ENCODE assay signal across 28 cellular contexts in the genomic region with DNA sequence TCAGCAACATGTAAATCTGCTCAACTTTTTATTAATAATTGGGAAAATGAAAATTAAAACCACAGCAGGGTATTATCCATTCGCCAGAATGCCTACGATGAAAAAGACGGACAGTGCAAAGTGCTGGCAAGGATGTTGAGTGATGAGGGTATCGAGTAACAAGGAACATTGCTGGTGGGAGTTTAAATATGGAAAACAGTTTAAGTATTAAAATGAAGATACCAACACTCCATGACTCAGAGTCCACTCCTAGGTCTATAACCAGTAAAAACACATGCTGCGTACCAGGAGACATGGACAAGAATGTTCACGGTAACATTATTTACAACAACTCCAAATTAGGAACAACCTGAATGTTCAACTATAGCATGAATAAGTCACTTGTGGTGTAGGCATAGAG. TPM values are rescaled to one million over a fixed set of nuclear protein-coding genes. Genes with fewer than 3 reads are reported as not detected.
DNase-seq lines count a peak whose midpoint lies in the region; ATAC-seq and TF ChIP-seq lines count a peak whose summit lies in the region.
"Had no signal": no experiment of that assay in that cellular context is flagged by ENCODE, and none has a peak within 500 bp of the region (broad histone marks: within the 10 kb centered on the region; RNA-seq: fewer than 3 reads in every experiment).

No MANE protein-coding gene starts in this region.

- no peaks in the 10 kb centered on the region for H3K79me2 ChIP-seq in MM.1S (ENCODE audit: low read length)
- H3K79me2 ChIP-seq in PC-9 (ENCODE audit: low read depth): peaks cover 22% of the 10 kb centered on the region

- peak overlapping the region; percentile 2 for H3K27ac Mint-ChIP-seq in activated CD4-positive, alpha-beta T cell treated with anti-CD3 and anti-CD28 coated beads, Interleukin-2, amount 10 ng/mL, durations not matched to agents 24 days and 14 days
- peak overlapping the region in 2 of 3 donors; percentile 27 to 46 for H3K27ac Mint-ChIP-seq in IgD-negative memory B cell
- peak overlapping the region; percentile 71 for H3K27ac Mint-ChIP-seq in activated naive CD8-positive, alpha-beta T cell treated with anti-CD3 and anti-CD28 coated beads, Interleukin-2, amount 10 ng/mL, durations not matched to agents 7 days and 5 days

- peaks cover 2% of the 10 kb centered on the region; the same call in 1 of the 2 replicates for H3F3A ChIP-seq in MM.1S (ENCODE audit: insufficient read depth, low read length)
- H3F3A ChIP-seq in PC-9 (ENCODE audit: insufficient read depth, low read depth): peaks cover 33% of the 10 kb centered on the region

- ATAC-seq in activated naive CD8-positive, alpha-beta T cell treated with anti-CD3 and anti-CD28 coated beads, Interleukin-2, amount 10 ng/mL, durations not matched to agents 7 days and 5 days (ENCODE audit: low read depth): no peak
- ATAC-seq: activated CD4-positive, CD25-positive, alpha-beta regulatory T cell treated with anti-CD3 and anti-CD28 coated beads, Interleukin-2, amount 50 U/mL, for 24 hours; left cardiac atrium; pancreas had no signal

- no peaks in the 10 kb centered on the region for H3K9me3 Mint-ChIP-seq in activated CD4-positive, alpha-beta T cell treated with anti-CD3 and anti-CD28 coated beads, Interleukin-2, amount 10 ng/mL, durations not matched to agents 24 days and 14 days
- H3K9me3 Mint-ChIP-seq in IgD-negative memory B cell: no peaks in the 10 kb centered on the region
- no peaks in the 10 kb centered on the region for H3K9me3 Mint-ChIP-seq in activated naive CD8-positive, alpha-beta T cell treated with anti-CD3 and anti-CD28 coated beads, Interleukin-2, amount 10 ng/mL, durations not matched to agents 7 days and 5 days
- H3K9me3 Mint-ChIP-seq: H9 had no signal

- H3K9me2 ChIP-seq in MM.1S (replicated peaks; ENCODE audit: insufficient read depth, low read length) (no peaks in the 10 kb centered on the region), PC-9 (ENCODE audit: insufficient read depth) (no peaks in the 10 kb centered on the region)

- H2AFZ ChIP-seq in MM.1S (ENCODE audit: low read length): no peak overlapping the region
- H2AFZ ChIP-seq in PC-9: no peak overlapping the region

- peak overlapping the region; percentile 62 for H3K27ac ChIP-seq in neutrophil
- H3K27ac ChIP-seq in MM.1S (ENCODE audit: low read length): no peak overlapping the region
- no peak overlapping the region for H3K27ac ChIP-seq in PC-9
- H3K27ac ChIP-seq: KMS-11, pancreas, right lobe of liver, upper lobe of right lung had no signal

- TF ChIP-seq CTCF in neutrophil (IDR thresholded peaks at IDR 0.05) (no peak), MM.1S (IDR thresholded peaks at IDR 0.05; ENCODE audit: low read length) (no peak), PC-9 (conservative IDR thresholded peaks at IDR 0.05) (no peak)

- intact Hi-C loops in activated CD4-positive, alpha-beta T cell treated with anti-CD3 and anti-CD28 coated beads, Interleukin-2, amount 10 ng/mL, durations not matched to agents 24 days and 14 days (cut with micrococcal nuclease): loop anchor here (10.0 kb wide), 1 partner anchor 389 kb away; no protein-coding TSS in a partner anchor
- intact Hi-C loops in PC-9 (cut with micrococcal nuclease; ENCODE audit: unreplicated experiment): loop anchor here (10.0 kb wide), 2 partner anchors 179 to 219 kb away; no protein-coding TSS in a partner anchor

- DNase-seq in activated CD4-positive, alpha-beta T cell treated with anti-CD3 and anti-CD28 coated beads, Interleukin-2, amount 10 ng/mL, durations not matched to agents 24 days and 14 days: no peak
- DNase-seq in activated CD4-positive, alpha-beta T cell treated with anti-CD3 and anti-CD28 coated beads, Interleukin-2, amount 50 U/mL, for 1 hour: no peak
- DNase-seq in activated naive CD8-positive, alpha-beta T cell treated with anti-CD3 and anti-CD28 coated beads, Interleukin-2, amount 10 ng/mL, durations not matched to agents 7 days and 5 days: no peak
- no peak for DNase-seq in UCSD-AML1 (lab: John Stamatoyannopoulos, UW; ENCODE audit: unreplicated experiment)
- no peak for DNase-seq in MM.1S
- no peak for DNase-seq in PC-9
- DNase-seq: activated CD8-positive, alpha-beta memory T cell treated with anti-CD3 and anti-CD28 coated beads, Interleukin-2, amount 50 U/mL, for 4 hours; activated naive CD4-positive, alpha-beta T cell; aorta; BE2C; H9; head of caudate nucleus; left cardiac atrium; NCI-H187 treated with DMSO at 0.1 percent for 48 hours; NCI-H82; pancreas; right lobe of liver; stimulated activated CD4-positive, alpha-beta T cell treated with anti-CD3 and anti-CD28 coated beads, Interleukin-15, amount 100 ng/mL, for 24 hours; T1000; upper lobe of right lung had no signal

- H3K36me3 ChIP-seq in neutrophil (peaks cover 6% of the 10 kb centered on the region), MM.1S (replicated peaks; ENCODE audit: insufficient read depth, low read length) (no peaks in the 10 kb centered on the region), PC-9 (ENCODE audit: low read depth) (peaks cover 7% of the 10 kb centered on the region; the same call in 1 of the 2 replicates)
- H3K36me3 ChIP-seq: BE2C, pancreas, right lobe of liver, upper lobe of right lung had no signal

- H3K4me1 ChIP-seq in neutrophil (ENCODE audit: control insufficient read depth in 1 of 2, insufficient read depth in 1 of 2, low read depth in 1 of 2, low read length in 1 of 2): peaks cover 26 to 28% of the 10 kb centered on the region in 2 experiments
- H3K4me1 ChIP-seq in MM.1S (ENCODE audit: low read length): peaks cover 5% of the 10 kb centered on the region
- no peaks in the 10 kb centered on the region for H3K4me1 ChIP-seq in PC-9 (replicated peaks; ENCODE audit: insufficient read depth)
- H3K4me1 ChIP-seq: BE2C, pancreas, upper lobe of right lung had no signal

- BruUV-seq in PC-9 (replicated peaks; lab: Mats Ljungman, UMichigan): no TSS peak

- H3K27me3 ChIP-seq in neutrophil: no peaks in the 10 kb centered on the region
- peaks cover 25% of the 10 kb centered on the region for H3K27me3 ChIP-seq in MM.1S (replicated peaks; ENCODE audit: insufficient read depth, low read length)
- H3K27me3 ChIP-seq in PC-9 (ENCODE audit: insufficient read depth, low read depth): no peaks in the 10 kb centered on the region
- H3K27me3 ChIP-seq: BE2C, pancreas, right lobe of liver, upper lobe of right lung had no signal

- POLR2A ChIA-PET in activated naive CD8-positive, alpha-beta T cell treated with anti-CD3 and anti-CD28 coated beads, Interleukin-2, amount 10 ng/mL, durations not matched to agents 7 days and 5 days (lab: Charles Lee): interaction anchor here (1.3 to 3.0 kb wide), 3 partner anchors 45 to 87 kb away, joined by 4 to 37 read pairs (median 6); a partner anchor contains a TSS
- POLR2A ChIA-PET in PC-9 (lab: Charles Lee; ENCODE audit: unreplicated experiment): interaction anchor here (0.7 kb wide), 1 partner anchor 28 kb away, joined by 4 read pairs; no protein-coding TSS in a partner anchor

- H3K9me3 ChIP-seq in neutrophil: no peaks in the 10 kb centered on the region
- H3K9me3 ChIP-seq in MM.1S (replicated peaks; ENCODE audit: insufficient read depth, low read length): no peaks in the 10 kb centered on the region
- no peaks in the 10 kb centered on the region for H3K9me3 ChIP-seq in PC-9 (ENCODE audit: insufficient read depth, low read depth)
- H3K9me3 ChIP-seq: BE2C, pancreas, right lobe of liver, upper lobe of right lung had no signal

- H3K4me3 ChIP-seq in neutrophil (ENCODE audit: low read depth in 1 of 2, low read length in 1 of 2): no peak overlapping the region
- no peak overlapping the region for H3K4me3 ChIP-seq in MM.1S (ENCODE audit: low read length)
- H3K4me3 ChIP-seq in PC-9: no peak overlapping the region
- H3K4me3 ChIP-seq: pancreas, right lobe of liver, upper lobe of right lung had no signal

- no peaks in the 10 kb centered on the region for H3K27me3 Mint-ChIP-seq in activated CD4-positive, alpha-beta T cell treated with anti-CD3 and anti-CD28 coated beads, Interleukin-2, amount 10 ng/mL, durations not matched to agents 24 days and 14 days
- H3K27me3 Mint-ChIP-seq in IgD-negative memory B cell: peaks cover 3% of the 10 kb centered on the region
- no peaks in the 10 kb centered on the region for H3K27me3 Mint-ChIP-seq in activated naive CD8-positive, alpha-beta T cell treated with anti-CD3 and anti-CD28 coated beads, Interleukin-2, amount 10 ng/mL, durations not matched to agents 7 days and 5 days

- no peak overlapping the region for H3K4me3 Mint-ChIP-seq in activated CD4-positive, alpha-beta T cell treated with anti-CD3 and anti-CD28 coated beads, Interleukin-2, amount 10 ng/mL, durations not matched to agents 24 days and 14 days
- H3K4me3 Mint-ChIP-seq in IgD-negative memory B cell: peak overlapping the region in 1 of 4 donors; percentile 86
- no peak overlapping the region for H3K4me3 Mint-ChIP-seq in activated naive CD8-positive, alpha-beta T cell treated with anti-CD3 and anti-CD28 coated beads, Interleukin-2, amount 10 ng/mL, durations not matched to agents 7 days and 5 days
- H3K4me3 Mint-ChIP-seq: H9 had no signal

- H3K36me3 Mint-ChIP-seq in activated CD4-positive, alpha-beta T cell treated with anti-CD3 and anti-CD28 coated beads, Interleukin-2, amount 10 ng/mL, durations not matched to agents 24 days and 14 days (ENCODE audit: low read depth): peaks cover 18% of the 10 kb centered on the region
- peaks cover 2% of the 10 kb centered on the region for H3K36me3 Mint-ChIP-seq in IgD-negative memory B cell
- H3K36me3 Mint-ChIP-seq in activated naive CD8-positive, alpha-beta T cell treated with anti-CD3 and anti-CD28 coated beads, Interleukin-2, amount 10 ng/mL, durations not matched to agents 7 days and 5 days: peaks cover 12% of the 10 kb centered on the region

- H3K4me2 ChIP-seq in MM.1S (ENCODE audit: low read depth, low read length): no peak overlapping the region
- H3K4me2 ChIP-seq in PC-9: no peak overlapping the region
- H3K4me2 ChIP-seq: KMS-11 had no signal

- peaks cover 49% of the 10 kb centered on the region for H3K4me1 Mint-ChIP-seq in activated CD4-positive, alpha-beta T cell treated with anti-CD3 and anti-CD28 coated beads, Interleukin-2, amount 10 ng/mL, durations not matched to agents 24 days and 14 days
- peaks cover 61 to 65% (median 63%) of the 10 kb centered on the region in 3 donors for H3K4me1 Mint-ChIP-seq in IgD-negative memory B cell
- peaks cover 53% of the 10 kb centered on the region for H3K4me1 Mint-ChIP-seq in activated naive CD8-positive, alpha-beta T cell treated with anti-CD3 and anti-CD28 coated beads, Interleukin-2, amount 10 ng/mL, durations not matched to agents 7 days and 5 days

- H3K9ac ChIP-seq in MM.1S (ENCODE audit: low read length): no peak overlapping the region
- H3K9ac ChIP-seq: KMS-11 had no signal

- CTCF ChIA-PET in PC-9 (lab: Charles Lee): interaction anchor here (0.7 kb wide), 1 partner anchor 636 kb away, joined by 3 read pairs; no protein-coding TSS in a partner anchor

- peaks cover 19% of the 10 kb centered on the region for H4K20me1 ChIP-seq in MM.1S (ENCODE audit: insufficient read depth, low read length)
- peaks cover 24% of the 10 kb centered on the region; the same call in 1 of the 2 replicates for H4K20me1 ChIP-seq in PC-9 (ENCODE audit: insufficient read depth)

RNA-seq across cellular contexts. Expression of a gene that starts 5.2 kb away (rescaled TPM):
- 5.9 and 6.3 TPM in 2 replicates for total RNA-seq in activated CD4-positive, alpha-beta T cell treated with anti-CD3 and anti-CD28 coated beads, Interleukin-2, amount 10 ng/mL, durations not matched to agents 24 days and 14 days
- polyA plus RNA-seq in IgD-negative memory B cell: 58.6 TPM
- total RNA-seq in activated naive CD8-positive, alpha-beta T cell treated with anti-CD3 and anti-CD28 coated beads, Interleukin-2, amount 10 ng/mL, durations not matched to agents 7 days and 5 days: 10 to 100 TPM; 25.5 to 25.9 TPM
- total RNA-seq in PC-9 (2021): not detected in 2 replicates
- total RNA-seq: A172, cardiac septum, dermis microvascular lymphatic vessel endothelial cell, H9, HT1080, left cardiac atrium had no signal

RNA-seq across cellular contexts. Expression of a gene that starts 43.8 kb away (rescaled TPM):
- total RNA-seq in activated CD4-positive, alpha-beta T cell treated with anti-CD3 and anti-CD28 coated beads, Interleukin-2, amount 10 ng/mL, durations not matched to agents 24 days and 14 days: 36.8 and 37.1 TPM in 2 replicates
- polyA plus RNA-seq in IgD-negative memory B cell: 494 TPM
- total RNA-seq in activated naive CD8-positive, alpha-beta T cell treated with anti-CD3 and anti-CD28 coated beads, Interleukin-2, amount 10 ng/mL, durations not matched to agents 7 days and 5 days: 10 to 100 TPM; 36.4 to 44.9 TPM
- total RNA-seq in PC-9 (2021): not detected in 2 replicates
- total RNA-seq: A172, H9, HT1080 had no signal

Comparison
In these comparisons a context has a peak if more than half of its experiments do, and no peak if none do; other contexts are left out.
1. H3K27ac Mint-ChIP-seq: peak in every context shown above with its lines; median percentile 71 in activated naive CD8-positive, alpha-beta T cell treated with anti-CD3 and anti-CD28 coated beads, Interleukin-2, amount 10 ng/mL, durations not matched to agents 7 days and 5 days; 36 in IgD-negative memory B cell; 2 in activated CD4-positive, alpha-beta T cell treated with anti-CD3 and anti-CD28 coated beads, Interleukin-2, amount 10 ng/mL, durations not matched to agents 24 days and 14 days.
2. RNA of a gene that starts 43.8 kb away (total RNA-seq): 36.4 to 44.9 TPM in activated naive CD8-positive, alpha-beta T cell treated with anti-CD3 and anti-CD28 coated beads, Interleukin-2, amount 10 ng/mL, durations not matched to agents 7 days and 5 days and 36.8 to 37.1 TPM in activated CD4-positive, alpha-beta T cell treated with anti-CD3 and anti-CD28 coated beads, Interleukin-2, amount 10 ng/mL, durations not matched to agents 24 days and 14 days; not detected in PC-9; every median in the first group is over 10 times any median in the second.